Comparison of ENCODE assay signal across 10 cellular contexts in genomic region chr9:136799079-136799853, GRCh38. TPM values are rescaled to one million over a fixed set of nuclear protein-coding genes. Genes with fewer than 3 reads are reported as not detected.
A peak's percentile ranks its signal among the peaks of the same experiment; 100 is the strongest.
DNase-seq lines count a peak whose midpoint lies in the region; ATAC-seq and TF ChIP-seq lines count a peak whose summit lies in the region.
"Had no signal": no experiment of that assay in that cellular context is flagged by ENCODE, and none has a peak within 500 bp of the region (broad histone marks: within the 10 kb centered on the region; RNA-seq: fewer than 3 reads in every experiment).

No MANE protein-coding gene starts in this region.

- peaks cover 18% of the 10 kb centered on the region for H3K27me3 Mint-ChIP-seq in activated T-cell treated with anti-CD3 and anti-CD28 coated beads, Interleukin-2, amount 50 U/mL, for 72 hours (ENCODE audit: low read depth)
- peaks cover 16% of the 10 kb centered on the region for H3K27me3 Mint-ChIP-seq in activated T-cell treated with anti-CD3 and anti-CD28 coated beads, Interleukin-2, amount 50 U/mL, for 24 hours

- in situ Hi-C loops in transverse colon (cut with MboI; ENCODE audit: low pct_ligation_motif_present in 1 of 4, low pct_unique_long_range_greater_than_20kb in 1 of 4, low sequenced_read_pairs in 3 of 4), result loop anchor here in 2 of 4 donors (25.0 kb wide), 1 partner anchor 238 kb away; the partner anchor contains the start of genes ABCA2 (in 2 of the 2), FUT7 (in 2 of the 2) and NPDC1 (in 2 of the 2)

- no peaks in the 10 kb centered on the region for H3K9me3 Mint-ChIP-seq in activated T-cell treated with anti-CD3 and anti-CD28 coated beads, Interleukin-2, amount 50 U/mL, for 72 hours
- H3K9me3 Mint-ChIP-seq in activated T-cell treated with anti-CD3 and anti-CD28 coated beads, Interleukin-2, amount 50 U/mL, for 24 hours, result no peaks in the 10 kb centered on the region

- no peak for DNase-seq in activated T-cell treated with anti-CD3 and anti-CD28 coated beads, Interleukin-2, amount 50 U/mL, for 72 hours
- no peak for DNase-seq in activated T-cell treated with anti-CD3 and anti-CD28 coated beads, Interleukin-2, amount 50 U/mL, for 24 hours
- DNase-seq in SK-N-MC (ENCODE audit: low read depth, low spot score), result no peak
- DNase-seq in islet precursor cell, result peak; percentile 64
- DNase-seq in transverse colon, result peak; percentile 83
- DNase-seq in NCI-H1048 (lab: John Stamatoyannopoulos, UW), result no peak
- DNase-seq in NCI-H1694 treated with DMSO at 0.1 percent for 48 hours (lab: John Stamatoyannopoulos, UW), result no peak

- H3K27ac ChIP-seq in SK-N-MC (no peak overlapping the region), transverse colon (peak overlapping the region; percentile 80 to 90 (median 88))
- H3K27ac ChIP-seq: tibial nerve had no signal

- 30% methylated on average over 26 of the region's 35 CpGs; no CpG with 5 or more reads in 1 of the 2 donors for WGBS in transverse colon (ENCODE audit: low coverage in 1 of 2), 2 donors

- H3K27ac Mint-ChIP-seq in activated T-cell treated with anti-CD3 and anti-CD28 coated beads, Interleukin-2, amount 50 U/mL, for 72 hours, result no peak overlapping the region
- H3K27ac Mint-ChIP-seq in activated T-cell treated with anti-CD3 and anti-CD28 coated beads, Interleukin-2, amount 50 U/mL, for 24 hours, result no peak overlapping the region

- no peak for TF ChIP-seq EP300 in transverse colon (IDR thresholded peaks at IDR 0.05; ENCODE audit: low read depth)

- peaks cover 8 to 70% (median 42%) of the 10 kb centered on the region in 4 donors for H3K4me1 ChIP-seq in transverse colon

- peaks cover 57% of the 10 kb centered on the region for H3K27me3 ChIP-seq in transverse colon

- peaks cover 25% of the 10 kb centered on the region for H3K4me1 Mint-ChIP-seq in activated T-cell treated with anti-CD3 and anti-CD28 coated beads, Interleukin-2, amount 50 U/mL, for 72 hours (ENCODE audit: low read depth)
- H3K4me1 Mint-ChIP-seq in activated T-cell treated with anti-CD3 and anti-CD28 coated beads, Interleukin-2, amount 50 U/mL, for 24 hours (ENCODE audit: low read depth), result peaks cover 26% of the 10 kb centered on the region

- peak overlapping the region; percentile 79 for H3K4me3 ChIP-seq in SK-N-MC
- peak overlapping the region in 3 of 4 donors; percentile 36 to 52 (median 37) for H3K4me3 ChIP-seq in transverse colon

- peak overlapping the region; percentile 37 for H3K9ac ChIP-seq in SK-N-MC (ENCODE audit: insufficient read length)

- no peaks in the 10 kb centered on the region for H3K36me3 Mint-ChIP-seq in activated T-cell treated with anti-CD3 and anti-CD28 coated beads, Interleukin-2, amount 50 U/mL, for 72 hours (ENCODE audit: insufficient read depth in 2 of 2)
- H3K36me3 Mint-ChIP-seq in activated T-cell treated with anti-CD3 and anti-CD28 coated beads, Interleukin-2, amount 50 U/mL, for 24 hours (ENCODE audit: low read depth), result peaks cover 6% of the 10 kb centered on the region

- no peak for TF ChIP-seq POLR2A in transverse colon (IDR thresholded peaks at IDR 0.05)

- intact Hi-C loops in transverse colon (cut with DNase I; ENCODE audit: low total_unique reads), result no loop called here

- no peak for TF ChIP-seq CTCF in transverse colon (IDR thresholded peaks at IDR 0.05)

- ATAC-seq in activated T-cell treated with anti-CD3 and anti-CD28 coated beads, Interleukin-2, amount 50 U/mL, for 72 hours (replicated peaks in 1 of 2), result no peak
- no peak for ATAC-seq in GM19328 (IDR thresholded peaks at IDR 0.05; ENCODE audit: unreplicated experiment)

- peak overlapping the region; percentile 85 to 86 for H3K4me3 Mint-ChIP-seq in activated T-cell treated with anti-CD3 and anti-CD28 coated beads, Interleukin-2, amount 50 U/mL, for 72 hours
- H3K4me3 Mint-ChIP-seq in activated T-cell treated with anti-CD3 and anti-CD28 coated beads, Interleukin-2, amount 50 U/mL, for 24 hours, result no peak overlapping the region

- no peaks in the 10 kb centered on the region for H3K9me3 ChIP-seq in SK-N-MC (ENCODE audit: low read depth, low read length)
- H3K9me3 ChIP-seq in transverse colon, result no peaks in the 10 kb centered on the region
- H3K9me3 ChIP-seq: tibial nerve had no signal

- no peaks in the 10 kb centered on the region for H3K36me3 ChIP-seq in SK-N-MC (ENCODE audit: insufficient read depth, low read length)
- H3K36me3 ChIP-seq in transverse colon, result no peaks in the 10 kb centered on the region

RNA-seq across cellular contexts. Expression of gene CCDC183, which starts 3.1 kb away (rescaled TPM):
- under 1 TPM; 0.46 to 0.72 TPM for total RNA-seq in activated T-cell treated with anti-CD3 and anti-CD28 coated beads, Interleukin-2, amount 50 U/mL, for 72 hours
- 100 to 1,000 TPM in 1 of 4 donors, 10 to 100 TPM in 3; 25.2 to 161 (median 63.5) TPM for total RNA-seq in transverse colon

RNA-seq across cellular contexts. Expression of gene TMEM141, which starts 8.1 kb away (rescaled TPM):
- total RNA-seq in activated T-cell treated with anti-CD3 and anti-CD28 coated beads, Interleukin-2, amount 50 U/mL, for 72 hours, result 10 to 100 TPM; 18.7 to 20.9 TPM
- 100 to 1,000 TPM; 179 to 392 (median 224) TPM for total RNA-seq in transverse colon

RNA-seq across cellular contexts. Expression of gene RABL6, which starts 8.5 kb away (rescaled TPM):
- 10 to 100 TPM; 65.7 to 66.8 TPM for total RNA-seq in activated T-cell treated with anti-CD3 and anti-CD28 coated beads, Interleukin-2, amount 50 U/mL, for 72 hours
- 100 to 1,000 TPM in 3 of 4 donors, 10 to 100 TPM in 1; 71.3 to 227 (median 160) TPM for total RNA-seq in transverse colon

RNA-seq across cellular contexts. Expression of gene LCN15, which starts 34.9 kb away (rescaled TPM):
- not detected for total RNA-seq in activated T-cell treated with anti-CD3 and anti-CD28 coated beads, Interleukin-2, amount 50 U/mL, for 72 hours
- 10 to 100 TPM in 1 of 4 donors, 1 to 10 TPM in 1, not detected in 2; 6.4 to 11.9 TPM for total RNA-seq in transverse colon
- total RNA-seq: activated CD8-positive, alpha-beta memory T cell treated with anti-CD3 and anti-CD28 coated beads for 36 hours; tibial nerve had no signal

RNA-seq across cellular contexts. Expression of gene LCN8, which starts 41.2 kb away (rescaled TPM):
- total RNA-seq in activated T-cell treated with anti-CD3 and anti-CD28 coated beads, Interleukin-2, amount 50 U/mL, for 72 hours, result not detected
- total RNA-seq in transverse colon, result not detected
- total RNA-seq: activated CD8-positive, alpha-beta memory T cell treated with anti-CD3 and anti-CD28 coated beads for 36 hours had no signal

Comparison
In these comparisons a context has a peak if more than half of its experiments do, and no peak if none do; other contexts are left out.
1. DNase-seq: peak in islet precursor cell (single experiment) and transverse colon (single experiment); none in activated T-cell treated with anti-CD3 and anti-CD28 coated beads, Interleukin-2, amount 50 U/mL, for 72 hours (0 of 2), activated T-cell treated with anti-CD3 and anti-CD28 coated beads, Interleukin-2, amount 50 U/mL, for 24 hours (single experiment), SK-N-MC (single experiment), NCI-H1048 (single experiment) and NCI-H1694 treated with DMSO at 0.1 percent for 48 hours (single experiment).
2. RNA of gene CCDC183, which starts 3.1 kb away (total RNA-seq): 25.2 to 161 TPM in transverse colon; 0.46 to 0.72 TPM in activated T-cell treated with anti-CD3 and anti-CD28 coated beads, Interleukin-2, amount 50 U/mL, for 72 hours; every median in the first group is over 10 times any median in the second.
3. RNA of gene TMEM141, which starts 8.1 kb away (total RNA-seq): 179 to 392 TPM in transverse colon; 18.7 to 20.9 TPM in activated T-cell treated with anti-CD3 and anti-CD28 coated beads, Interleukin-2, amount 50 U/mL, for 72 hours; every median in the first group is over 4 times any median in the second.